9 cellular contexts compared by ENCODE assay signal in the genomic region with DNA sequence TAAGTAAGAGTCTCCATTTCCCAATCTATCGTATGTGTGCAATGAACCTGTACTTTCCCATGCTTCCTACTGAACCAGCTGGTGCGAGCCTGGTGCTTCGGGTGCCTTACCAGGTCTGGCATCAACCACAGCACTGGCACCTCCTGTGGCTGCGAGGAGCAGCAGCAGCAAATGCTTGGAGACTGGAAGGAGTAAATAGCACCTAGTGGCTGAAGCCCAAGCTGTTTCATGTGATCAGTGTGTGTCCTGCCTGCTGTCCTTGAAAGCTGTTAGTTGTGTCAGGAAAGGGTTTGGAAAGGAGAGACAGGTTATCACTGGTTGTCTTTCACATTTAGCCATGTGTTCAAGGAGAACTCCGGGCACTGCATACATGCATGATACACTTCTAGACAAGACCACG. TPM values are rescaled to one million over a fixed set of nuclear protein-coding genes. Genes with fewer than 3 reads are reported as not detected.
DNase-seq lines count a peak whose midpoint lies in the region; ATAC-seq and TF ChIP-seq lines count a peak whose summit lies in the region.
"Had no signal": no experiment of that assay in that cellular context is flagged by ENCODE, and none has a peak within 500 bp of the region (broad histone marks: within the 10 kb centered on the region; RNA-seq: fewer than 3 reads in every experiment).

No MANE protein-coding gene starts in this region.

- H3K4ac ChIP-seq in mesendoderm (ENCODE audit: low read depth, low read length): no peak overlapping the region

- no peak overlapping the region for H2BK5ac ChIP-seq in mesendoderm (ENCODE audit: low read length)

- no peaks in the 10 kb centered on the region for H3K9me3 Mint-ChIP-seq in activated naive CD8-positive, alpha-beta T cell treated with anti-CD3 and anti-CD28 coated beads for 36 hours
- no peaks in the 10 kb centered on the region for H3K9me3 Mint-ChIP-seq in naive thymus-derived CD8-positive, alpha-beta T cell

- no peak overlapping the region for H2BK15ac ChIP-seq in mesendoderm (replicated peaks; ENCODE audit: low read depth)

- TF ChIP-seq POLR2A in suprapubic skin (IDR thresholded peaks at IDR 0.05): no peak

- H3K27ac Mint-ChIP-seq in activated naive CD8-positive, alpha-beta T cell treated with anti-CD3 and anti-CD28 coated beads for 36 hours: no peak overlapping the region
- no peak overlapping the region for H3K27ac Mint-ChIP-seq in naive thymus-derived CD8-positive, alpha-beta T cell

- intact Hi-C loops in aorta (cut with DNase I): no loop called here

- H3K4me3 ChIP-seq in mesendoderm (ENCODE audit: low read length): no peak overlapping the region
- H3K4me3 ChIP-seq in suprapubic skin: no peak overlapping the region
- no peak overlapping the region for H3K4me3 ChIP-seq in aorta (ENCODE audit: low read length in 2 of 2)
- H3K4me3 ChIP-seq: SK-N-MC had no signal

- ATAC-seq in aorta (ENCODE audit: low FRiP score): no peak
- ATAC-seq in naive thymus-derived CD8-positive, alpha-beta T cell: no peak

- POLR2A ChIA-PET in naive thymus-derived CD8-positive, alpha-beta T cell (lab: Charles Lee): no interaction called here

- no CpG with 5 or more reads among the region's 6 CpGs for WGBS in mesendoderm (ENCODE audit: extremely low coverage, insufficient coverage, low lambda C conversion rate)
- WGBS in suprapubic skin: 48% methylated on average over 6 of the region's 6 CpGs
- 61 to 64% methylated on average over 6 of the region's 6 CpGs for WGBS in aorta, 2 donors

- H3K79me2 ChIP-seq in mesendoderm (ENCODE audit: control insufficient read depth, insufficient read depth, low read length): no peaks in the 10 kb centered on the region

- H2AK5ac ChIP-seq in mesendoderm (ENCODE audit: low read length): no peak overlapping the region

- no peak for TF ChIP-seq EP300 in suprapubic skin (IDR thresholded peaks at IDR 0.05)

- H3K79me1 ChIP-seq in mesendoderm (ENCODE audit: low read length): no peaks in the 10 kb centered on the region

- H4K8ac ChIP-seq in mesendoderm (ENCODE audit: low read depth, low read length): no peak overlapping the region

- no peak overlapping the region for H4K5ac ChIP-seq in mesendoderm (ENCODE audit: low read length)

- TF ChIP-seq CTCF in suprapubic skin (IDR thresholded peaks at IDR 0.05): peak in 1 of 2 donors; percentile 24

- H3K4me3 Mint-ChIP-seq in activated naive CD8-positive, alpha-beta T cell treated with anti-CD3 and anti-CD28 coated beads for 36 hours: no peak overlapping the region
- no peak overlapping the region for H3K4me3 Mint-ChIP-seq in naive thymus-derived CD8-positive, alpha-beta T cell

- H3K18ac ChIP-seq in mesendoderm (ENCODE audit: low read length): no peak overlapping the region

- H3K23ac ChIP-seq in mesendoderm (ENCODE audit: low read length): no peak overlapping the region

- no peak overlapping the region for H3K9ac ChIP-seq in mesendoderm (ENCODE audit: low read length)

- in situ Hi-C loops in T47D (cut with HindIII; ENCODE audit: low pct_unique_long_range_greater_than_20kb, low sequenced_read_pairs): no loop called here

- H3K27ac ChIP-seq in mesendoderm (ENCODE audit: low read depth, low read length) (no peak overlapping the region), suprapubic skin (no peak overlapping the region), aorta (ENCODE audit: low read depth in 1 of 2, low read length in 2 of 2) (no peak overlapping the region)
- H3K27ac ChIP-seq: SK-N-MC had no signal

- H3K27me3 Mint-ChIP-seq in activated naive CD8-positive, alpha-beta T cell treated with anti-CD3 and anti-CD28 coated beads for 36 hours: peaks cover 23% of the 10 kb centered on the region
- peaks cover 6 to 26% (median 22%) of the 10 kb centered on the region in 5 donors for H3K27me3 Mint-ChIP-seq in naive thymus-derived CD8-positive, alpha-beta T cell

- H2BK120ac ChIP-seq in mesendoderm (ENCODE audit: low read depth, low read length): no peak overlapping the region

- H3K36me3 ChIP-seq in mesendoderm (ENCODE audit: control insufficient read depth, insufficient read depth, low read length): no peaks in the 10 kb centered on the region
- no peaks in the 10 kb centered on the region for H3K36me3 ChIP-seq in suprapubic skin
- H3K36me3 ChIP-seq in aorta (ENCODE audit: control insufficient read depth in 1 of 2, insufficient read depth in 2 of 2, low read length in 1 of 2): no peaks in the 10 kb centered on the region

- H3K4me2 ChIP-seq in mesendoderm (ENCODE audit: low read length): no peak overlapping the region

- no peak overlapping the region for H3K56ac ChIP-seq in mesendoderm (ENCODE audit: low read length)

- no peaks in the 10 kb centered on the region for H3K36me3 Mint-ChIP-seq in activated naive CD8-positive, alpha-beta T cell treated with anti-CD3 and anti-CD28 coated beads for 36 hours
- H3K36me3 Mint-ChIP-seq in naive thymus-derived CD8-positive, alpha-beta T cell: no peaks in the 10 kb centered on the region

- H3K4me1 Mint-ChIP-seq in activated naive CD8-positive, alpha-beta T cell treated with anti-CD3 and anti-CD28 coated beads for 36 hours: no peaks in the 10 kb centered on the region
- no peaks in the 10 kb centered on the region for H3K4me1 Mint-ChIP-seq in naive thymus-derived CD8-positive, alpha-beta T cell

- DNase-seq in DMS153 (lab: John Stamatoyannopoulos, UW): peak; percentile 64
- peak; percentile 54 for DNase-seq in NCI-H1105 (lab: John Stamatoyannopoulos, UW)
- DNase-seq in T47D (ENCODE audit: low read depth in 1 of 2, low spot score in 1 of 2): peak; percentile 70 to 90
- peak; percentile 87 for DNase-seq in mesendoderm
- DNase-seq in suprapubic skin (ENCODE audit: low spot score in 2 of 2): no peak
- no peak for DNase-seq in activated naive CD8-positive, alpha-beta T cell treated with anti-CD3 and anti-CD28 coated beads for 36 hours
- no peak for DNase-seq in aorta
- no peak for DNase-seq in naive thymus-derived CD8-positive, alpha-beta T cell

- H3K4me1 ChIP-seq in mesendoderm (ENCODE audit: control insufficient read depth, low read depth, low read length) (peaks cover 1% of the 10 kb centered on the region), suprapubic skin (no peaks in the 10 kb centered on the region), aorta (ENCODE audit: control insufficient read depth in 1 of 2, insufficient read depth in 2 of 2, low read length in 2 of 2) (no peaks in the 10 kb centered on the region)

- H3K9me3 ChIP-seq in suprapubic skin: no peaks in the 10 kb centered on the region
- no peaks in the 10 kb centered on the region for H3K9me3 ChIP-seq in aorta (ENCODE audit: control insufficient read depth, low read length)

- no peaks in the 10 kb centered on the region for H3K27me3 ChIP-seq in mesendoderm (ENCODE audit: insufficient read depth, low read length, poor library complexity)
- no peaks in the 10 kb centered on the region for H3K27me3 ChIP-seq in suprapubic skin
- H3K27me3 ChIP-seq in aorta (ENCODE audit: control insufficient read depth in 1 of 2, insufficient read depth in 2 of 2, low read length in 1 of 2): no peaks in the 10 kb centered on the region

RNA-seq across cellular contexts. Expression of gene PCOLCE2, which starts 31.8 kb away (rescaled TPM):
- 9.3 TPM for polyA plus RNA-seq in mesendoderm (2013, experiment 1 of 2)
- polyA plus RNA-seq in mesendoderm (2013, experiment 2 of 2): 9.4 TPM
- 10 to 100 TPM in 1 of 4 donors, 1 to 10 TPM in 3; 3.2 to 13.3 (median 6.7) TPM for total RNA-seq in suprapubic skin
- 1 to 10 TPM; 1.3 to 2.0 TPM for total RNA-seq in activated naive CD8-positive, alpha-beta T cell treated with anti-CD3 and anti-CD28 coated beads for 36 hours
- 100 to 1,000 TPM in 1 of 2 donors, 10 to 100 TPM in 1; 83.3 to 106 TPM for total RNA-seq in aorta
- 100 to 1,000 TPM in 1 of 2 donors, 10 to 100 TPM in 1; 73.0 to 181 TPM for polyA plus RNA-seq in aorta
- not detected for total RNA-seq in naive thymus-derived CD8-positive, alpha-beta T cell
- polyA plus RNA-seq in naive thymus-derived CD8-positive, alpha-beta T cell: not detected

Comparison
In these comparisons a context has a peak if more than half of its experiments do, and no peak if none do; other contexts are left out.
1. DNase-seq: peak in DMS153 (single experiment), NCI-H1105 (single experiment), T47D (2 of 2) and mesendoderm (single experiment); none in suprapubic skin (0 of 2), activated naive CD8-positive, alpha-beta T cell treated with anti-CD3 and anti-CD28 coated beads for 36 hours (single experiment), aorta (0 of 2) and naive thymus-derived CD8-positive, alpha-beta T cell (0 of 10).
2. RNA of gene PCOLCE2, which starts 31.8 kb away (total RNA-seq): 83.3 to 106 TPM in aorta; 3.2 to 13.3 TPM in suprapubic skin, 1.3 to 2.0 TPM in activated naive CD8-positive, alpha-beta T cell treated with anti-CD3 and anti-CD28 coated beads for 36 hours and not detected in naive thymus-derived CD8-positive, alpha-beta T cell; every median in the first group is over 4 times any median in the second.